ENCODE assay signal across 1 cellular context in the genomic region with DNA sequence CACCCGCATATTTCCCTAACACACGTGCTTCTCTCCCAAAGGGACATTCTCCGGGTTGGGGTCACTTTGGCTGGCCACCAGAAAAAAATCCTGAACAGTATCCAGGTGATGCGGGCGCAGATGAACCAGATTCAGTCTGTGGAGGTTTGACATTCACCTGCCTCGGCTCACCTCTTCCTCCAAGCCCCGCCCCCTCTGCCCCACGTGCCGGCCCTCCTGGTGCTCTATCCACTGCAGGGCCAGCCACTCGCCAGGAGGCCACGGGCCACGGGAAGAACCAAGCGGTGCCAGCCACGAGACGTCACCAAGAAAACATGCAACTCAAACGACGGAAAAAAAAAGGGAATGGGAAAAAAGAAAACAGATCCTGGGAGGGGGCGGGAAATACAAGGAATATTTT.
TF ChIP-seq lines count a peak whose summit lies in the region.

No MANE protein-coding gene starts in this region.

TF ChIP-seq in K562, 482 proteins besides CTCF, POLR2A, EP300 and RAD21 (continued from another document):
- TF ChIP-seq, protein P1, sequence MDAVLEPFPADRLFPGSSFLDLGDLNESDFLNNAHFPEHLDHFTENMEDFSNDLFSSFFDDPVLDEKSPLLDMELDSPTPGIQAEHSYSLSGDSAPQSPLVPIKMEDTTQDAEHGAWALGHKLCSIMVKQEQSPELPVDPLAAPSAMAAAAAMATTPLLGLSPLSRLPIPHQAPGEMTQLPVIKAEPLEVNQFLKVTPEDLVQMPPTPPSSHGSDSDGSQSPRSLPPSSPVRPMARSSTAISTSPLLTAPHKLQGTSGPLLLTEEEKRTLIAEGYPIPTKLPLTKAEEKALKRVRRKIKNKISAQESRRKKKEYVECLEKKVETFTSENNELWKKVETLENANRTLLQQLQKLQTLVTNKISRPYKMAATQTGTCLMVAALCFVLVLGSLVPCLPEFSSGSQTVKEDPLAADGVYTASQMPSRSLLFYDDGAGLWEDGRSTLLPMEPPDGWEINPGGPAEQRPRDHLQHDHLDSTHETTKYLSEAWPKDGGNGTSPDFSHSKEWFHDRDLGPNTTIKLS (IDR thresholded peaks at IDR 0.05; ENCODE audit: borderline replicate concordance, low read depth), result no peak
- TF ChIP-seq CEBPB (tag; IDR thresholded peaks at IDR 0.05) (no peak), MNT (conservative IDR thresholded peaks at IDR 0.05) (no peak), SREBF2 (CRISPR knock-in tag; IDR thresholded peaks at IDR 0.05) (no peak), RAD51 (IDR thresholded peaks at IDR 0.05; ENCODE audit: borderline replicate concordance, low read depth) (0 out of 2 replicates have a peak, but pooled peaks have one; percentile 16), ZNF165 (CRISPR knock-in tag; IDR thresholded peaks at IDR 0.05; ENCODE audit: borderline replicate concordance) (no peak), PTTG1 (tag; IDR thresholded peaks at IDR 0.05; ENCODE audit: low read depth) (no peak), FUS (optimal IDR thresholded peaks at IDR 0.05; ENCODE audit: low read depth, low read length) (no peak), USF2 (CRISPR knock-in tag; IDR thresholded peaks at IDR 0.05) (peak; percentile 36; the same call in 1 of the 2 replicates), USF1 (CRISPR knock-in tag; IDR thresholded peaks at IDR 0.05) (peak; percentile 55), ELF4 (CRISPR knock-in tag; IDR thresholded peaks at IDR 0.05) (no peak), DNMT1 (IDR thresholded peaks at IDR 0.05) (no peak), ZFX (CRISPR knock-in tag; IDR thresholded peaks at IDR 0.05) (no peak)
- TF ChIP-seq, protein P2, sequence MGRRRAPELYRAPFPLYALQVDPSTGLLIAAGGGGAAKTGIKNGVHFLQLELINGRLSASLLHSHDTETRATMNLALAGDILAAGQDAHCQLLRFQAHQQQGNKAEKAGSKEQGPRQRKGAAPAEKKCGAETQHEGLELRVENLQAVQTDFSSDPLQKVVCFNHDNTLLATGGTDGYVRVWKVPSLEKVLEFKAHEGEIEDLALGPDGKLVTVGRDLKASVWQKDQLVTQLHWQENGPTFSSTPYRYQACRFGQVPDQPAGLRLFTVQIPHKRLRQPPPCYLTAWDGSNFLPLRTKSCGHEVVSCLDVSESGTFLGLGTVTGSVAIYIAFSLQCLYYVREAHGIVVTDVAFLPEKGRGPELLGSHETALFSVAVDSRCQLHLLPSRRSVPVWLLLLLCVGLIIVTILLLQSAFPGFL (CRISPR knock-in tag; IDR thresholded peaks at IDR 0.05), result no peak
- TF ChIP-seq, protein P3, sequence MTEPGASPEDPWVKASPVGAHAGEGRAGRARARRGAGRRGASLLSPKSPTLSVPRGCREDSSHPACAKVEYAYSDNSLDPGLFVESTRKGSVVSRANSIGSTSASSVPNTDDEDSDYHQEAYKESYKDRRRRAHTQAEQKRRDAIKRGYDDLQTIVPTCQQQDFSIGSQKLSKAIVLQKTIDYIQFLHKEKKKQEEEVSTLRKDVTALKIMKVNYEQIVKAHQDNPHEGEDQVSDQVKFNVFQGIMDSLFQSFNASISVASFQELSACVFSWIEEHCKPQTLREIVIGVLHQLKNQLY (CRISPR knock-in tag; conservative IDR thresholded peaks at IDR 0.05), result no peak
- TF ChIP-seq, protein P4, sequence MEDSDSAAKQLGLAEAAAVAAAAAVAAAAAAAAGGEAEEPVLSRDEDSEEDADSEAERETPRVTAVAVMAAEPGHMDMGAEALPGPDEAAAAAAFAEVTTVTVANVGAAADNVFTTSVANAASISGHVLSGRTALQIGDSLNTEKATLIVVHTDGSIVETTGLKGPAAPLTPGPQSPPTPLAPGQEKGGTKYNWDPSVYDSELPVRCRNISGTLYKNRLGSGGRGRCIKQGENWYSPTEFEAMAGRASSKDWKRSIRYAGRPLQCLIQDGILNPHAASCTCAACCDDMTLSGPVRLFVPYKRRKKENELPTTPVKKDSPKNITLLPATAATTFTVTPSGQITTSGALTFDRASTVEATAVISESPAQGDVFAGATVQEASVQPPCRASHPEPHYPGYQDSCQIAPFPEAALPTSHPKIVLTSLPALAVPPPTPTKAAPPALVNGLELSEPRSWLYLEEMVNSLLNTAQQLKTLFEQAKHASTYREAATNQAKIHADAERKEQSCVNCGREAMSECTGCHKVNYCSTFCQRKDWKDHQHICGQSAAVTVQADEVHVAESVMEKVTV (CRISPR knock-in tag; IDR thresholded peaks at IDR 0.05), result no peak
